23 cellular contexts compared by ENCODE assay signal in the genomic region with DNA sequence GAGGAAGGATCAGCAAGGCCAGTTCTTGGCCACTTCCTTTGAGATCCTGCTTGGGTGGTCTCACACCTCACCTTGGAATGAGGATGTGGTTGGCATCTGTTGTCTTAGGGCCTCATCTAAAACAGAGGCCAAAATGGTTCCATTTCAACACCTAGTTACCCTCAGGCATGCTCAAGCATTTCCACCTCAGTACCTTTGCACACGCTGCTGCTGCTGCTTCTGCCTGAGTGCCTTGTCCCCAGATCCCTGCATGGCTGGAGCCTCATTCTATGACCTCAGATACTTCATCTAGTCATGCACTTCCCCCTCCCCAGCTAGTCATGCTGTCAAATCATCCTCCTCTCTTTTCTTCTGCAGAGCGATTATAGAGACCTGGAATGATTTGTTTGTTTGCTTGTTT.
"Had no signal": no experiment of that assay in that cellular context is flagged by ENCODE, and none has a peak within 500 bp of the region (broad histone marks: within the 10 kb centered on the region; RNA-seq: fewer than 3 reads in every experiment).

No MANE protein-coding gene starts in this region.

- DNase-seq: head of caudate nucleus; hippocampal formation; left ventricle myocardium inferior; midbrain; naive thymus-derived CD8-positive, alpha-beta T cell; pancreas; retina; right cardiac atrium; stimulated activated CD4-positive, alpha-beta T cell treated with anti-CD3 and anti-CD28 coated beads, Interleukin-12 subunit alpha, Interleukin-12 subunit beta, amount 100 ng/mL, for 4 hours; stimulated activated CD4-positive, alpha-beta T cell treated with anti-CD3 and anti-CD28 coated beads, Interleukin-15, amount 100 ng/mL, for 24 hours; stimulated activated CD4-positive, alpha-beta T cell treated with anti-CD3 and anti-CD28 coated beads, Interleukin-2, amount 100 ng/mL, for 24 hours; stimulated activated CD4-positive, alpha-beta T cell treated with anti-CD3 and anti-CD28 coated beads, Interleukin-4, amount 100 ng/mL, for 1 hour; stimulated activated naive B cell treated with anti-CD40 and anti-IgM and Interleukin-4, amounts not matched to agents 10 μg/mL and 1 μg/mL and 100 μg/mL, for 72 hours; stimulated activated naive CD8-positive, alpha-beta T cell treated with anti-CD3 and anti-CD28 coated beads, Interleukin-15, Interleukin-2, amounts not matched to agents 100 U/mL and 50 U/mL, for 24 hours; stomach; testis; thyroid gland; transverse colon; upper lobe of left lung had no signal

- H3K4me1 ChIP-seq: left ventricle myocardium inferior, pancreas, prostate gland, stomach, testis, thyroid gland, transverse colon had no signal

- H3K27me3 ChIP-seq: pancreas, testis, thyroid gland, upper lobe of left lung had no signal

- H3K36me3 Mint-ChIP-seq: naive thymus-derived CD8-positive, alpha-beta T cell; stimulated activated naive B cell treated with anti-CD40 and anti-IgM and Interleukin-4, amounts not matched to agents 10 μg/mL and 1 μg/mL and 100 μg/mL, for 72 hours had no signal

- H3K4me3 ChIP-seq: left ventricle myocardium inferior, lung, pancreas, prostate gland, skin epidermis, stomach, testis, thyroid gland, transverse colon, upper lobe of left lung had no signal

- H3K9me3 Mint-ChIP-seq: naive thymus-derived CD8-positive, alpha-beta T cell; nephron; stimulated activated naive B cell treated with anti-CD40 and anti-IgM and Interleukin-4, amounts not matched to agents 10 μg/mL and 1 μg/mL and 100 μg/mL, for 72 hours had no signal

- H3K27ac ChIP-seq: left ventricle myocardium inferior, pancreas, prostate gland, skin epidermis, stomach, testis, thyroid gland, transverse colon, upper lobe of left lung had no signal

- H3K4me3 Mint-ChIP-seq: naive thymus-derived CD8-positive, alpha-beta T cell; nephron; stimulated activated naive B cell treated with anti-CD40 and anti-IgM and Interleukin-4, amounts not matched to agents 10 μg/mL and 1 μg/mL and 100 μg/mL, for 72 hours had no signal

- H3K4me1 Mint-ChIP-seq: naive thymus-derived CD8-positive, alpha-beta T cell; stimulated activated naive B cell treated with anti-CD40 and anti-IgM and Interleukin-4, amounts not matched to agents 10 μg/mL and 1 μg/mL and 100 μg/mL, for 72 hours had no signal

- H3K27ac Mint-ChIP-seq: naive thymus-derived CD8-positive, alpha-beta T cell; nephron had no signal

- H3K36me3 ChIP-seq: left ventricle myocardium inferior, pancreas, prostate gland, stomach, thyroid gland, transverse colon, upper lobe of left lung had no signal

- H3K9me3 ChIP-seq: left ventricle myocardium inferior, pancreas, prostate gland, stomach, testis, thyroid gland, transverse colon, upper lobe of left lung had no signal
